In the genomic region with DNA sequence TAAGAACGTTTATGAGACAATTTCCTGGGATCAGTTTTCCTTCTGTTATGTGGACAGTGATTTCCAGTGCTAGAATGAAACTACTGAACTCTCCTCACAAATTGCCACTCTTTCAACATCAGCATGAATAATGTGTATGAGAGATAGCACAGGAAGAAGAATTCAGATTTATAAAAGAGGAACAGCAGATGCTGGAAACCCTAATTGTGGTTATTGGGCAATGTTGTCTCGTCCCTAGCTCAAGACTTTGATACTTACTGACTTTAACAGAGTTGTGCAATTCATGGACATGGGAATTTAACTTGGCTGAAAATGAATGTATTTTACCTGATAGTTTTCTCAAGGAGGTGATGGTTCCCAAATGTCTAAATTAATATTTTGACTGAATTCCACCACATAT, we compare ENCODE assay signal across 1 cellular context.
A peak's percentile ranks its signal among the peaks of the same experiment; 100 is the strongest.
TF ChIP-seq lines count a peak whose summit lies in the region.

No MANE protein-coding gene starts in this region.

TF ChIP-seq in K562, 482 proteins besides CTCF, POLR2A, EP300 and RAD21:
- TF ChIP-seq CEBPG (CRISPR knock-in tag; IDR thresholded peaks at IDR 0.05) (no peak), CEBPG (tag; conservative IDR thresholded peaks at IDR 0.05 in 1 of 2, IDR thresholded peaks at IDR 0.05 in 1 of 2) (peak; percentile 56 to 66), TCF3 (CRISPR knock-in tag; IDR thresholded peaks at IDR 0.05) (no peak), SPI1 (IDR thresholded peaks at IDR 0.05; ENCODE audit: borderline replicate concordance, low read depth, low read length) (0 out of 2 replicates have a peak, but pooled peaks have one; percentile 23), GABPB2 (CRISPR knock-in tag; conservative IDR thresholded peaks at IDR 0.05) (no peak), ZKSCAN1 (IDR thresholded peaks at IDR 0.05; ENCODE audit: low read depth, low read length) (no peak), CEBPB (tag; IDR thresholded peaks at IDR 0.05) (peak; percentile 82)
